In the genomic region with DNA sequence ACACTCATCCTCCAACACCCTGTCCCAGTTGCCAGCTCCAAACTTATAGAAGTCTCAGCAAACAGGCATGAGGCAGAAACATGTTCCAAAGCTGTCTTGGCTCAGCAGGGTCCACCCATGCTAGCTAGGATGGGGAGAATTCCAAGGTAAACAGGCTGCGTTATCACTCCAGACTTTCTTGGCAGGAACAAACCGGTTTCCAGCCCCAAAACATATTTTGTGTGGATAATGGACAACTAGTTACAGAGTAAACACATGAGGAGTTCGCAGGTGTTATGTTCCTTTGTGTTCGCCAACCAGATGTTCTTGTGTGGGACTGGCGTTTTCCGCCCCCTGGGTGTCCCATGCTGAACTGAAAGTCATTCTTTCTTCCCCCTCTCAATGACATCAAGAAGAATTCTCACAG, we compare ENCODE assay signal across 18 cellular contexts.
DNase-seq lines count a peak whose midpoint lies in the region; ATAC-seq and TF ChIP-seq lines count a peak whose summit lies in the region.
"Had no signal": no experiment of that assay in that cellular context is flagged by ENCODE, and none has a peak within 500 bp of the region (broad histone marks: within the 10 kb centered on the region; RNA-seq: fewer than 3 reads in every experiment).

No MANE protein-coding gene starts in this region.

- no peaks in the 10 kb centered on the region for H3K4me1 Mint-ChIP-seq in activated naive CD8-positive, alpha-beta T cell treated with anti-CD3 and anti-CD28 coated beads, Interleukin-2, amount 50 U/mL, for 24 hours
- H3K4me1 Mint-ChIP-seq: T-helper 17 cell had no signal

- TF ChIP-seq CTCF in body of pancreas (IDR thresholded peaks at IDR 0.05) (peak; percentile 28 to 85 (median 40)), right atrium auricular region (IDR thresholded peaks at IDR 0.05) (peak in 1 of 2 donors; percentile 27)

- peak; percentile 93 for ATAC-seq in body of pancreas
- ATAC-seq in GM21528 (IDR thresholded peaks at IDR 0.05; ENCODE audit: low FRiP score, unreplicated experiment) = no peak
- ATAC-seq in activated naive CD8-positive, alpha-beta T cell treated with anti-CD3 and anti-CD28 coated beads, Interleukin-2, amount 50 U/mL, for 24 hours = no peak
- ATAC-seq: T-helper 17 cell had no signal

- DNase-seq in NCI-H146 treated with DMSO at 0.1 percent for 48 hours (lab: John Stamatoyannopoulos, UW; ENCODE audit: unreplicated experiment) (peak; percentile 39), body of pancreas (peak; percentile 77 to 91 (median 86)), right atrium auricular region (ENCODE audit: low spot score) (peak; percentile 72), stromal cell of bone marrow (ENCODE audit: low read depth) (peak; percentile 3), DMS114 treated with DMSO at 0.1 percent for 48 hours (lab: John Stamatoyannopoulos, UW; ENCODE audit: unreplicated experiment) (no peak), SIG-M5 treated with dmso at 0.1 percent for 504 hours (lab: John Stamatoyannopoulos, UW; ENCODE audit: unreplicated experiment) (no peak)
- DNase-seq in activated naive CD8-positive, alpha-beta T cell treated with anti-CD3 and anti-CD28 coated beads, Interleukin-2, amount 50 U/mL, for 24 hours = no peak
- DNase-seq: activated CD4-positive, CD25-positive, alpha-beta regulatory T cell; DMS79 treated with DMSO at 0.1 percent for 48 hours; MV-4-11; NCI-H226; SHP77 treated with DMSO at 0.1 percent for 48 hours; stimulated activated CD4-positive, alpha-beta T cell treated with anti-CD3 and anti-CD28 coated beads, Interleukin-4, amount 100 ng/mL, for 4 hours; T-helper 17 cell; upper lobe of left lung had no signal

- H3K4me1 ChIP-seq in body of pancreas = peaks cover 47% of the 10 kb centered on the region
- peaks cover 0 to 5% of the 10 kb centered on the region in 2 donors for H3K4me1 ChIP-seq in right atrium auricular region
- H3K4me1 ChIP-seq: adrenal gland, upper lobe of left lung had no signal

- H3K36me3 Mint-ChIP-seq in activated naive CD8-positive, alpha-beta T cell treated with anti-CD3 and anti-CD28 coated beads, Interleukin-2, amount 50 U/mL, for 24 hours (ENCODE audit: low read depth) = no peaks in the 10 kb centered on the region

- peak overlapping the region; percentile 72 to 88 (median 82) for H3K27ac ChIP-seq in body of pancreas
- peak overlapping the region in 1 of 2 donors; percentile 65 for H3K27ac ChIP-seq in right atrium auricular region
- H3K27ac ChIP-seq: upper lobe of left lung had no signal

- intact Hi-C loops in body of pancreas (cut with DNase I) = no loop called here

- H3K9me3 ChIP-seq in body of pancreas (no peaks in the 10 kb centered on the region), right atrium auricular region (no peaks in the 10 kb centered on the region)
- H3K9me3 ChIP-seq: adrenal gland, upper lobe of left lung had no signal

- WGBS in body of pancreas, 2 donors = 8 to 13% methylated on average over 4 to 6 of the region's 6 CpGs

- no peak overlapping the region for H3K27ac Mint-ChIP-seq in activated naive CD8-positive, alpha-beta T cell treated with anti-CD3 and anti-CD28 coated beads, Interleukin-2, amount 50 U/mL, for 24 hours
- H3K27ac Mint-ChIP-seq: T-helper 17 cell had no signal

- no peak overlapping the region for H3K4me3 Mint-ChIP-seq in activated naive CD8-positive, alpha-beta T cell treated with anti-CD3 and anti-CD28 coated beads, Interleukin-2, amount 50 U/mL, for 24 hours
- H3K4me3 Mint-ChIP-seq: neural crest cell, T-helper 17 cell had no signal

- no peaks in the 10 kb centered on the region for H3K9me3 Mint-ChIP-seq in activated naive CD8-positive, alpha-beta T cell treated with anti-CD3 and anti-CD28 coated beads, Interleukin-2, amount 50 U/mL, for 24 hours
- H3K9me3 Mint-ChIP-seq: neural crest cell had no signal

- H3K36me3 ChIP-seq in body of pancreas (replicated peaks in 1 of 2; ENCODE audit: insufficient read depth in 1 of 2, low read depth in 2 of 2) (no peaks in the 10 kb centered on the region), right atrium auricular region (no peaks in the 10 kb centered on the region)
- H3K36me3 ChIP-seq: adrenal gland, upper lobe of left lung had no signal

- peak in 1 of 3 donors; percentile 4 for TF ChIP-seq POLR2A in body of pancreas (IDR thresholded peaks at IDR 0.05)

- H3K4me3 ChIP-seq in body of pancreas = no peak overlapping the region
- H3K4me3 ChIP-seq in right atrium auricular region = no peak overlapping the region
- H3K4me3 ChIP-seq: adrenal gland, upper lobe of left lung had no signal

- H3K27me3 ChIP-seq in body of pancreas (no peaks in the 10 kb centered on the region), right atrium auricular region (no peaks in the 10 kb centered on the region)
- H3K27me3 ChIP-seq: adrenal gland, upper lobe of left lung had no signal

- H3K27me3 Mint-ChIP-seq in activated naive CD8-positive, alpha-beta T cell treated with anti-CD3 and anti-CD28 coated beads, Interleukin-2, amount 50 U/mL, for 24 hours = peaks cover 2% of the 10 kb centered on the region

Comparison
In these comparisons a context has a peak if more than half of its experiments do, and no peak if none do; other contexts are left out.
1. DNase-seq: peak in NCI-H146 treated with DMSO at 0.1 percent for 48 hours (single experiment), body of pancreas (4 of 4), right atrium auricular region (single experiment) and stromal cell of bone marrow (single experiment); none in DMS114 treated with DMSO at 0.1 percent for 48 hours (single experiment), SIG-M5 treated with dmso at 0.1 percent for 504 hours (single experiment) and activated naive CD8-positive, alpha-beta T cell treated with anti-CD3 and anti-CD28 coated beads, Interleukin-2, amount 50 U/mL, for 24 hours (single experiment).